ENCODE assay signal across 29 cellular contexts in genomic region chr9:3447143-3447542, GRCh38.
"Had no signal": no experiment of that assay in that cellular context is flagged by ENCODE, and none has a peak within 500 bp of the region (broad histone marks: within the 10 kb centered on the region; RNA-seq: fewer than 3 reads in every experiment).

No MANE protein-coding gene starts in this region.

- H3K36me3 ChIP-seq: ascending aorta, colonic mucosa, esophagus squamous epithelium, gastroesophageal sphincter, heart left ventricle, neutrophil, ovary, right atrium auricular region, thyroid gland had no signal

- H3K27ac Mint-ChIP-seq: activated CD4-positive, alpha-beta T cell treated with anti-CD3 and anti-CD28 coated beads, Interleukin-2, amount 10 ng/mL, durations not matched to agents 7 days and 5 days; activated CD8-positive, alpha-beta memory T cell treated with anti-CD3 and anti-CD28 coated beads, Interleukin-2, amount 10 ng/mL, durations not matched to agents 7 days and 5 days; activated CD8-positive, alpha-beta T cell treated with anti-CD3 and anti-CD28 coated beads for 36 hours; activated naive CD4-positive, alpha-beta T cell treated with anti-CD3 and anti-CD28 coated beads, Interleukin-2, amount 50 U/mL, for 24 hours; effector memory CD8-positive, alpha-beta T cell; natural killer cell treated with Interleukin-12 subunit alpha and Interleukin-12 subunit beta and Interleukin-15 and Interleukin-18, amount 100 ng/mL, for 72 hours; stimulated activated naive CD8-positive, alpha-beta T cell treated with anti-CD3 and anti-CD28 coated beads, Interleukin-15, Interleukin-2, amounts not matched to agents 100 ng/mL and 50 ng/mL, for 24 hours; T-helper 2 cell treated with Interferon-gamma antibody and Interleukin-4, amounts not matched to agents 5 μg/mL and 100 μg/mL, for 36 hours had no signal

- H3K4me1 Mint-ChIP-seq: activated CD4-positive, alpha-beta T cell treated with anti-CD3 and anti-CD28 coated beads, Interleukin-2, amount 10 ng/mL, durations not matched to agents 7 days and 5 days; activated CD8-positive, alpha-beta memory T cell treated with anti-CD3 and anti-CD28 coated beads, Interleukin-2, amount 10 ng/mL, durations not matched to agents 7 days and 5 days had no signal

- H3K4me3 Mint-ChIP-seq: activated CD4-positive, alpha-beta T cell treated with anti-CD3 and anti-CD28 coated beads, Interleukin-2, amount 10 ng/mL, durations not matched to agents 7 days and 5 days; activated CD8-positive, alpha-beta memory T cell treated with anti-CD3 and anti-CD28 coated beads, Interleukin-2, amount 10 ng/mL, durations not matched to agents 7 days and 5 days; activated CD8-positive, alpha-beta T cell treated with anti-CD3 and anti-CD28 coated beads for 36 hours; activated naive CD4-positive, alpha-beta T cell treated with anti-CD3 and anti-CD28 coated beads, Interleukin-2, amount 50 U/mL, for 24 hours; effector memory CD8-positive, alpha-beta T cell; natural killer cell treated with Interleukin-12 subunit alpha and Interleukin-12 subunit beta and Interleukin-15 and Interleukin-18, amount 100 ng/mL, for 72 hours; stimulated activated naive CD8-positive, alpha-beta T cell treated with anti-CD3 and anti-CD28 coated beads, Interleukin-15, Interleukin-2, amounts not matched to agents 100 ng/mL and 50 ng/mL, for 24 hours; T-helper 2 cell treated with Interferon-gamma antibody and Interleukin-4, amounts not matched to agents 5 μg/mL and 100 μg/mL, for 36 hours had no signal

- H3K36me3 Mint-ChIP-seq: natural killer cell treated with Interleukin-12 subunit alpha and Interleukin-12 subunit beta and Interleukin-15 and Interleukin-18, amount 100 ng/mL, for 72 hours had no signal

- DNase-seq: activated CD4-positive, alpha-beta T cell treated with anti-CD3 and anti-CD28 coated beads, Interleukin-2, amount 10 ng/mL, durations not matched to agents 7 days and 5 days; activated CD4-positive, CD25-positive, alpha-beta regulatory T cell treated with anti-CD3 and anti-CD28 coated beads, Interleukin-2, amount 50 U/mL, for 72 hours; activated CD8-positive, alpha-beta memory T cell treated with anti-CD3 and anti-CD28 coated beads, Interleukin-2, amount 10 ng/mL, durations not matched to agents 7 days and 5 days; activated CD8-positive, alpha-beta T cell treated with anti-CD3 and anti-CD28 coated beads for 36 hours; activated effector memory CD4-positive, alpha-beta T cell treated with anti-CD3 and anti-CD28 coated beads, Interleukin-2, amount 50 U/mL, for 16 hours; activated T-cell treated with anti-CD3 and anti-CD28 coated beads for 4 hours; central memory CD4-positive, alpha-beta T cell; colonic mucosa; dorsolateral prefrontal cortex; effector memory CD8-positive, alpha-beta T cell; esophagus squamous epithelium; heart left ventricle; islet precursor cell; left cardiac atrium; ovary; psoas muscle; stimulated activated CD4-positive, alpha-beta T cell treated with anti-CD3 and anti-CD28 coated beads, Interleukin-12 subunit alpha, Interleukin-12 subunit beta, amount 100 ng/mL, for 4 hours; stimulated activated CD4-positive, alpha-beta T cell treated with anti-CD3 and anti-CD28 coated beads, Interleukin-1b, Interleukin-23, amount 100 ng/mL, for 48 hours; substantia nigra; thyroid gland had no signal

- H3K27me3 Mint-ChIP-seq: activated CD4-positive, alpha-beta T cell treated with anti-CD3 and anti-CD28 coated beads, Interleukin-2, amount 10 ng/mL, durations not matched to agents 7 days and 5 days; activated CD8-positive, alpha-beta memory T cell treated with anti-CD3 and anti-CD28 coated beads, Interleukin-2, amount 10 ng/mL, durations not matched to agents 7 days and 5 days; activated CD8-positive, alpha-beta T cell treated with anti-CD3 and anti-CD28 coated beads for 36 hours; activated naive CD4-positive, alpha-beta T cell treated with anti-CD3 and anti-CD28 coated beads, Interleukin-2, amount 50 U/mL, for 24 hours; effector memory CD8-positive, alpha-beta T cell; natural killer cell treated with Interleukin-12 subunit alpha and Interleukin-12 subunit beta and Interleukin-15 and Interleukin-18, amount 100 ng/mL, for 72 hours; stimulated activated naive CD8-positive, alpha-beta T cell treated with anti-CD3 and anti-CD28 coated beads, Interleukin-15, Interleukin-2, amounts not matched to agents 100 ng/mL and 50 ng/mL, for 24 hours had no signal

- H3K27ac ChIP-seq: ascending aorta, colonic mucosa, dorsolateral prefrontal cortex, esophagus squamous epithelium, gastroesophageal sphincter, heart left ventricle, neutrophil, ovary, psoas muscle, right atrium auricular region, thyroid gland, VCaP had no signal

- H3K9me3 ChIP-seq: colonic mucosa, gastroesophageal sphincter, neutrophil, ovary, psoas muscle, right atrium auricular region, thyroid gland had no signal

- H3K9me3 Mint-ChIP-seq: activated CD4-positive, alpha-beta T cell treated with anti-CD3 and anti-CD28 coated beads, Interleukin-2, amount 10 ng/mL, durations not matched to agents 7 days and 5 days; activated naive CD4-positive, alpha-beta T cell treated with anti-CD3 and anti-CD28 coated beads, Interleukin-2, amount 50 U/mL, for 24 hours; effector memory CD8-positive, alpha-beta T cell; natural killer cell treated with Interleukin-12 subunit alpha and Interleukin-12 subunit beta and Interleukin-15 and Interleukin-18, amount 100 ng/mL, for 72 hours; stimulated activated naive CD8-positive, alpha-beta T cell treated with anti-CD3 and anti-CD28 coated beads, Interleukin-15, Interleukin-2, amounts not matched to agents 100 ng/mL and 50 ng/mL, for 24 hours; T-helper 2 cell treated with Interferon-gamma antibody and Interleukin-4, amounts not matched to agents 5 μg/mL and 100 μg/mL, for 36 hours had no signal

- H3K4me3 ChIP-seq: ascending aorta, colonic mucosa, dorsolateral prefrontal cortex, esophagus squamous epithelium, gastroesophageal sphincter, heart left ventricle, ovary, psoas muscle, right atrium auricular region, thyroid gland had no signal

- H3K4me1 ChIP-seq: ascending aorta, colonic mucosa, esophagus squamous epithelium, heart left ventricle, right atrium auricular region had no signal

- H3K27me3 ChIP-seq: ascending aorta, colonic mucosa, dorsolateral prefrontal cortex, esophagus squamous epithelium, gastroesophageal sphincter, heart left ventricle, neutrophil, ovary, right atrium auricular region, thyroid gland had no signal
